18 cellular contexts compared by ENCODE assay signal in the genomic region with DNA sequence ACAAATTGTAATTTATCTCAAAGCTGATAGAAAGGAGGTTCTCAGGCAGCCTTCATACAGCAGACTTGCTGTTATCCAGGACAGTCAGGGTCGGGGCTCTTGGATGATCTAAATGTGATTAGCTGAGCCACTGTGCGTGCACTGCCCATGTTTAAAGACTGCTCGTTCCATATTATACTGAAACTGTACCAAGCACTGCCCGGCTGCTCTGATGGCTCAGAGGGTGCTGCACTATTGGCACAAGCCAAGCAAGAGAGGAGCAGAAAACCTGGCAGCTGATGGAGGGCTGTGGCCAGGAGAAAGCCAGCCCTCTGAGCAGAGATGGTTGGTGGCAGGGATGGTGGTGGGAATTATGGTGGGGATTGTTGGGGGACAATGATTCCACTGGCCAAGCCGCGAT.
"Had no signal": no experiment of that assay in that cellular context is flagged by ENCODE, and none has a peak within 500 bp of the region (broad histone marks: within the 10 kb centered on the region; RNA-seq: fewer than 3 reads in every experiment).

No MANE protein-coding gene starts in this region.

- H2AFZ ChIP-seq: neural progenitor cell had no signal

- H3K9me3 Mint-ChIP-seq: activated naive CD4-positive, alpha-beta T cell treated with anti-CD3 and anti-CD28 coated beads, Interleukin-2, amount 50 U/mL, for 24 hours; central memory CD8-positive, alpha-beta T cell; effector memory CD8-positive, alpha-beta T cell; neural progenitor cell had no signal

- H3K9ac ChIP-seq: neural progenitor cell had no signal

- H3K27me3 Mint-ChIP-seq: activated naive CD4-positive, alpha-beta T cell treated with anti-CD3 and anti-CD28 coated beads, Interleukin-2, amount 50 U/mL, for 24 hours; central memory CD8-positive, alpha-beta T cell had no signal

- H3K4me1 ChIP-seq: body of pancreas, neural progenitor cell had no signal

- H3K27ac Mint-ChIP-seq: activated naive CD4-positive, alpha-beta T cell treated with anti-CD3 and anti-CD28 coated beads, Interleukin-2, amount 50 U/mL, for 24 hours; effector memory CD8-positive, alpha-beta T cell; neural progenitor cell had no signal

- DNase-seq: activated CD4-positive, alpha-beta T cell treated with anti-CD3 and anti-CD28 coated beads, Interleukin-2, amount 50 U/mL, for 1 hour; activated CD4-positive, CD25-positive, alpha-beta regulatory T cell; activated effector memory CD4-positive, alpha-beta T cell treated with Interleukin-2 at 50 U/mL for 16 hours; activated T-cell treated with anti-CD3 and anti-CD28 coated beads, Interleukin-2, amount 50 U/mL, for 1 hour; amniotic stem cell; body of pancreas; effector memory CD8-positive, alpha-beta T cell; heart left ventricle; kidney; left ventricle myocardium superior; midbrain; right cardiac atrium; stimulated activated CD4-positive, alpha-beta T cell treated with anti-CD3 and anti-CD28 coated beads, Interleukin-2, amount 100 ng/mL, for 48 hours; stimulated activated CD8-positive, alpha-beta memory T cell treated with anti-CD3 and anti-CD28 coated beads, Interleukin-4, amount 100 ng/mL, for 48 hours; tibial artery had no signal

- H3K36me3 ChIP-seq: neural progenitor cell had no signal

- H3K4me2 ChIP-seq: neural progenitor cell had no signal

- ATAC-seq: body of pancreas; effector memory CD8-positive, alpha-beta T cell; heart left ventricle; left ventricle myocardium superior; right cardiac atrium had no signal

- H3K4me3 Mint-ChIP-seq: activated naive CD4-positive, alpha-beta T cell treated with anti-CD3 and anti-CD28 coated beads, Interleukin-2, amount 50 U/mL, for 24 hours; central memory CD8-positive, alpha-beta T cell; effector memory CD8-positive, alpha-beta T cell; neural progenitor cell had no signal

- H3K9me3 ChIP-seq: body of pancreas, heart left ventricle, tibial artery had no signal

- H3K36me3 Mint-ChIP-seq: activated naive CD4-positive, alpha-beta T cell treated with anti-CD3 and anti-CD28 coated beads, Interleukin-2, amount 50 U/mL, for 24 hours; neural progenitor cell had no signal

- H3K4me3 ChIP-seq: body of pancreas, heart left ventricle, neural progenitor cell, tibial artery had no signal

- H3K27ac ChIP-seq: body of pancreas, neural progenitor cell, tibial artery had no signal

- H3K27me3 ChIP-seq: body of pancreas, neural progenitor cell, tibial artery had no signal

- H3K4me1 Mint-ChIP-seq: activated naive CD4-positive, alpha-beta T cell treated with anti-CD3 and anti-CD28 coated beads, Interleukin-2, amount 50 U/mL, for 24 hours; central memory CD8-positive, alpha-beta T cell had no signal
